11 cellular contexts compared by ENCODE assay signal in the genomic region with DNA sequence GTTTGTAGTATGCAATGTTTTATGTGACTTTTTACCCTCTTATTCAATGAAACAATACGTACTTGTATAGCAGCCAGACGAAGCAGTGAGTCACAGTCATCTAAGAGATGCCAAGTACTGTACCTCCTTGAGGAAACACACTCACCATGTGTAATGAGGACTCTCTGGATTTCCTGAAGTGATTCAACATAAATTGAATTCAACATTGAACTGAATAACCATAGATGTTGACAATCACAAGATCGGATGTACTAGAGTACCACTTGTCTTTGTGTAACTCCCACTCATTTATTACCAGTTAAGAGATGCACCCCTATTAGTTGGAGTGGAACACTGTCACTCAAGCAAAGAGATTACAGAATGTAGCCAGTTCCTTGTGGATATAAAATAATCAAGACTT.
DNase-seq lines count a peak whose midpoint lies in the region; ATAC-seq and TF ChIP-seq lines count a peak whose summit lies in the region.
"Had no signal": no experiment of that assay in that cellular context is flagged by ENCODE, and none has a peak within 500 bp of the region (broad histone marks: within the 10 kb centered on the region; RNA-seq: fewer than 3 reads in every experiment).

No MANE protein-coding gene starts in this region.

- no peak overlapping the region for H3K4me3 ChIP-seq in upper lobe of left lung
- H3K4me3 ChIP-seq: Peyer's patch had no signal

- H3K4me3 Mint-ChIP-seq in HFFc6, result peak overlapping the region; percentile 38

- no peaks in the 10 kb centered on the region for H3K27me3 Mint-ChIP-seq in HFFc6 (ENCODE audit: insufficient read depth)

- peak in 1 of 4 donors; percentile 90 for TF ChIP-seq EP300 in upper lobe of left lung (IDR thresholded peaks at IDR 0.05)

- peaks cover 58% of the 10 kb centered on the region for H3K4me1 Mint-ChIP-seq in HFFc6 (ENCODE audit: low read depth)

- no peaks in the 10 kb centered on the region for H3K9me3 ChIP-seq in upper lobe of left lung
- H3K9me3 ChIP-seq: Peyer's patch had no signal

- peak; percentile 87 to 88 for ATAC-seq in upper lobe of left lung (ENCODE audit: low FRiP score in 2 of 2)
- no peak for ATAC-seq in HG03159 (IDR thresholded peaks at IDR 0.05; ENCODE audit: unreplicated experiment)

- H3K27me3 ChIP-seq in upper lobe of left lung, result no peaks in the 10 kb centered on the region
- H3K27me3 ChIP-seq: Peyer's patch had no signal

- peak overlapping the region; percentile 91 for H3K27ac Mint-ChIP-seq in HFFc6

- no peaks in the 10 kb centered on the region for H3K36me3 ChIP-seq in upper lobe of left lung
- H3K36me3 ChIP-seq: Peyer's patch had no signal

- DNase-seq in HFFc6 (peak; percentile 98), amniotic epithelial cell (ENCODE audit: low read depth) (peak; percentile 98), glomerular visceral epithelial cell (ENCODE audit: extremely low spot score) (peak; percentile 86), upper lobe of left lung (peak in 1 of 2 donors; percentile 57), head of caudate nucleus (no peak), GM19238 (ENCODE audit: insufficient read length, low spot score) (no peak)
- DNase-seq: H7; Karpas-422; stimulated activated CD4-positive, alpha-beta T cell treated with anti-CD3 and anti-CD28 coated beads, Interleukin-4, amount 100 ng/mL, for 24 hours had no signal

- H3K4me1 ChIP-seq in upper lobe of left lung, result peaks cover 0 to 4% (median 2%) of the 10 kb centered on the region in 4 donors
- H3K4me1 ChIP-seq: Peyer's patch had no signal

- TF ChIP-seq POLR2A in upper lobe of left lung (IDR thresholded peaks at IDR 0.05), result no peak

- H3K9me3 Mint-ChIP-seq in HFFc6, result peaks cover 15% of the 10 kb centered on the region

- WGBS in upper lobe of left lung, 2 donors, result 50 to 51% methylated on average over 3 of the region's 3 CpGs

- intact Hi-C loops in head of caudate nucleus (cut with DNase I), result no loop called here

- TF ChIP-seq CTCF in HFFc6 (IDR thresholded peaks at IDR 0.05) (no peak), upper lobe of left lung (IDR thresholded peaks at IDR 0.05) (no peak)

- no peak overlapping the region for H3K27ac ChIP-seq in upper lobe of left lung

- peaks cover 51% of the 10 kb centered on the region for H3K36me3 Mint-ChIP-seq in HFFc6 (ENCODE audit: low read depth)

Comparison
In these comparisons a context has a peak if more than half of its experiments do, and no peak if none do; other contexts are left out.
1. DNase-seq: peak in HFFc6 (single experiment), amniotic epithelial cell (single experiment) and glomerular visceral epithelial cell (single experiment); none in head of caudate nucleus (0 of 42) and GM19238 (single experiment).